12 cellular contexts compared by ENCODE assay signal in the genomic region with DNA sequence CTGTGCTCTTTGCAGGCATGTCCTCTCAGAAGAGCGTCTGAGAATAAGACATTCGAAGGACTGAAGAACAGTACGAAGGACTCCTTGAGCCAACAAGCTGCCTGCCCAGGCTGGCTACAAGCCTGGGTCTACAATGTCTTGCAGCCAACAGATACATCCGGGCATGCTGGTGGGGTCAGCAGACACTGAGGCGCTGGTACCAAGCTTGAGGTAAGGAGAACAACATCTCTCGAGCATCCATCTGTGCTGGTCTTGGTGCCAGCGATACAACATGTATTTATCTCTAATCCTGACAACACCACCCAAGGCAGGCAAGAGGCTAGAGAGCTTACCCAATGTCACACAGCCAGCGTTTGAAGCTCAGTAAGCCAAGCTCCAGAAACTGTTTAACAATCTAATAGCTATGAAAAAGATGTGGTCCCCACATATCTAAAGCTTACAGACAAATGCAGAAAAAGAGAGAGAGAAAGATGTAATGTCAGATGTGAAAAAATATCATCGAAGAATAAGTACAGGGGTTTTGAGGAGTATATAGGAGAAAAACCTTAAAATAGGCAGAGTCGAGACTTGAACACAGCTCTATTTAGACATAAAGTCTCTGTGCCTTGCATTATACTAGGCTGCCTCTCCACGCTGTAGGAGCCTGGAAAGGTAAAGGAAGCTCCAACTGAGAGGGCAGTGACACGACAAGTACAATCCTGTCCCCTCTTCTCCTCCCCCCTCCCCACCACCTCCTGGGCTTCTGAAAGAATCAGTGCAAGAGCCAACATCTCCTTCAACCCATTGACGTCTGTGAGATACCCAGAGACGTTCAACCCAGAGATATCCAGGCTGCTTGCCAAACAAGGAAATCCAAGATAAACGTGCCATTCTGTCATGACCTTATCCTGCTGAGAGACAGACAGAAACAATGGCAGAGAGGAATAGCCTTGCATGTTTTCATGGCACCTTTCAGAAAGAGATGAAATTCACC. TPM values are rescaled to one million over a fixed set of nuclear protein-coding genes. Genes with fewer than 3 reads are reported as not detected.
A peak's percentile ranks its signal among the peaks of the same experiment; 100 is the strongest.
DNase-seq lines count a peak whose midpoint lies in the region; ATAC-seq, FAIRE-seq and TF ChIP-seq lines count a peak whose summit lies in the region.
"Had no signal": no experiment of that assay in that cellular context is flagged by ENCODE, and none has a peak within 500 bp of the region (broad histone marks: within the 10 kb centered on the region; RNA-seq: fewer than 3 reads in every experiment).

No MANE protein-coding gene starts in this region.

- intact Hi-C loops in testis (cut with DNase I; ENCODE audit: low total_unique reads): no loop called here

- no peak overlapping the region for H3K4me3 ChIP-seq in choroid plexus epithelial cell (ENCODE audit: low read depth, low read length)
- H3K4me3 ChIP-seq in keratinocyte (ENCODE audit: control insufficient read depth in 2 of 3, extremely low read depth in 1 of 3, insufficient read depth in 2 of 3, low read depth in 1 of 3, low read length in 3 of 3): peak overlapping the region in 2 of 3 experiments; percentile 18 to 34
- H3K4me3 ChIP-seq in testis: no peak overlapping the region
- no peak overlapping the region for H3K4me3 ChIP-seq in neural progenitor cell

- H3K4me2 ChIP-seq in keratinocyte (ENCODE audit: control insufficient read depth, extremely low read depth, insufficient read depth, low read depth, low read length) (peak overlapping the region; percentile 71), neural progenitor cell (no peak overlapping the region)

- H3K27ac ChIP-seq in keratinocyte (ENCODE audit: control insufficient read depth, insufficient read depth, low read length) (peak overlapping the region; percentile 60), testis (peak overlapping the region; percentile 55 to 61), neural progenitor cell (no peak overlapping the region)
- H3K27ac ChIP-seq: 22Rv1 had no signal

- no peak for TF ChIP-seq POLR2A in testis (IDR thresholded peaks at IDR 0.05)

- no peaks in the 10 kb centered on the region for H3K9me3 Mint-ChIP-seq in neural progenitor cell
- H3K9me3 Mint-ChIP-seq: stimulated activated naive CD8-positive, alpha-beta T cell treated with anti-CD3 and anti-CD28 coated beads, Interleukin-15, Interleukin-2, amounts not matched to agents 100 ng/mL and 50 ng/mL, for 24 hours had no signal

- dilution Hi-C loops in keratinocyte (cut with MboI; ENCODE audit: extremely low pct_ligation_motif_present, low sequenced_read_pairs): loop anchor here (5.0 kb wide), 1 partner anchor 41 kb away; no protein-coding TSS in a partner anchor

- H2AFZ ChIP-seq in keratinocyte (ENCODE audit: control insufficient read depth, low read length) (no peak overlapping the region), neural progenitor cell (replicated peaks) (no peak overlapping the region)

- H3K9me3 ChIP-seq in keratinocyte (ENCODE audit: control insufficient read depth, low read depth, low read length) (no peaks in the 10 kb centered on the region), testis (no peaks in the 10 kb centered on the region), neural progenitor cell (ENCODE audit: low read depth) (no peaks in the 10 kb centered on the region)

- H3K79me2 ChIP-seq in keratinocyte (ENCODE audit: control insufficient read depth, insufficient read depth, low read length): peaks cover 72% of the 10 kb centered on the region
- H3K79me2 ChIP-seq in neural progenitor cell (ENCODE audit: low read depth): no peaks in the 10 kb centered on the region

- H3K9ac ChIP-seq in keratinocyte (ENCODE audit: control insufficient read depth, extremely low read depth, insufficient read depth, low read length) (no peak overlapping the region), neural progenitor cell (no peak overlapping the region)

- peak; percentile 70 for DNase-seq in DMS 273 (lab: John Stamatoyannopoulos, UW; ENCODE audit: unreplicated experiment)
- DNase-seq in DMS 273 treated with DMSO at 0.1 percent for 48 hours (lab: John Stamatoyannopoulos, UW): no peak
- peak; percentile 52 for DNase-seq in choroid plexus epithelial cell (ENCODE audit: low read depth)
- peak; percentile 38 for DNase-seq in keratinocyte (ENCODE audit: low read depth, low spot score)
- peak; percentile 70 for DNase-seq in testis
- DNase-seq in neural progenitor cell (ENCODE audit: low spot score): no peak
- no peak for DNase-seq in T1000 (lab: John Stamatoyannopoulos, UW)
- DNase-seq: activated CD8-positive, alpha-beta memory T cell treated with anti-CD3 and anti-CD28 coated beads for 24 hours; NCI-H510A treated with DMSO at 0.1 percent for 48 hours had no signal

- no peak overlapping the region for H3K4me3 Mint-ChIP-seq in neural progenitor cell
- H3K4me3 Mint-ChIP-seq: stimulated activated naive CD8-positive, alpha-beta T cell treated with anti-CD3 and anti-CD28 coated beads, Interleukin-15, Interleukin-2, amounts not matched to agents 100 ng/mL and 50 ng/mL, for 24 hours had no signal

- 55 to 56% methylated on average over 15 of the region's 15 CpGs for WGBS in testis, 2 donors

- H3K4me1 ChIP-seq in keratinocyte (ENCODE audit: control insufficient read depth, extremely low read depth, insufficient read depth, low read length): peaks cover 43% of the 10 kb centered on the region
- H3K4me1 ChIP-seq in testis: peaks cover 23% of the 10 kb centered on the region
- H3K4me1 ChIP-seq in neural progenitor cell: no peaks in the 10 kb centered on the region

- no peak overlapping the region for H3K27ac Mint-ChIP-seq in neural progenitor cell
- H3K27ac Mint-ChIP-seq: stimulated activated naive CD8-positive, alpha-beta T cell treated with anti-CD3 and anti-CD28 coated beads, Interleukin-15, Interleukin-2, amounts not matched to agents 100 ng/mL and 50 ng/mL, for 24 hours had no signal

- H3K4me1 Mint-ChIP-seq in neural progenitor cell: peaks cover 34% of the 10 kb centered on the region

- peaks cover 2% of the 10 kb centered on the region for H3K9me1 ChIP-seq in keratinocyte (ENCODE audit: control insufficient read depth, extremely low read depth, insufficient read depth, low read length)

- H4K20me1 ChIP-seq in keratinocyte (ENCODE audit: control insufficient read depth, extremely low read depth, insufficient read depth, low read length) (peaks cover 2% of the 10 kb centered on the region), neural progenitor cell (ENCODE audit: low read depth) (no peaks in the 10 kb centered on the region)

- H3F3A ChIP-seq in neural progenitor cell (ENCODE audit: low read depth): no peaks in the 10 kb centered on the region

- TF ChIP-seq CTCF in choroid plexus epithelial cell (conservative IDR thresholded peaks at IDR 0.05; ENCODE audit: low read depth, low read length) (no peak), keratinocyte (optimal IDR thresholded peaks at IDR 0.05 in 1 of 3, IDR thresholded peaks at IDR 0.05 in 1 of 3, conservative IDR thresholded peaks at IDR 0.05 in 1 of 3; ENCODE audit: extremely low read depth in 1 of 3, insufficient read depth in 2 of 3, low read length in 3 of 3) (no peak), testis (IDR thresholded peaks at IDR 0.05) (no peak), neural progenitor cell (IDR thresholded peaks at IDR 0.05) (no peak)

- H3K27me3 ChIP-seq in keratinocyte (ENCODE audit: control insufficient read depth, extremely low read depth, insufficient read depth, low read length) (no peaks in the 10 kb centered on the region), testis (no peaks in the 10 kb centered on the region), neural progenitor cell (no peaks in the 10 kb centered on the region)

- H3K36me3 Mint-ChIP-seq in neural progenitor cell: peaks cover 1% of the 10 kb centered on the region

- peak; percentile 67 for FAIRE-seq in keratinocyte (lab: Jason Lieb, UNC)

- ATAC-seq in GM19324 (IDR thresholded peaks at IDR 0.05; ENCODE audit: low FRiP score, unreplicated experiment): no peak

- H3K27me3 Mint-ChIP-seq in neural progenitor cell (ENCODE audit: insufficient read depth, low read depth): peaks cover 2% of the 10 kb centered on the region

- H3K36me3 ChIP-seq in keratinocyte (ENCODE audit: control insufficient read depth in 2 of 2, extremely low read depth in 1 of 2, insufficient read depth in 2 of 2, low read length in 2 of 2) (no peaks in the 10 kb centered on the region), testis (ENCODE audit: low read depth, missing control alignments) (no peaks in the 10 kb centered on the region), neural progenitor cell (no peaks in the 10 kb centered on the region)

RNA-seq across cellular contexts. Expression of gene WWTR1, which starts 39.4 kb away (rescaled TPM):
- 31.9 to 93.4 TPM (median 77.3 TPM) in 3 replicates for polyA plus RNA-seq in keratinocyte
- 13.9 TPM for polyA plus RNA-seq in keratinocyte (2011; ENCODE audit: low read depth)
- 48.1 and 73.9 TPM in 2 replicates for polyA plus RNA-seq in keratinocyte (2011; cell fraction: cytosol; rRNA removed)
- 68.1 and 79.7 TPM in 2 replicates for polyA plus RNA-seq in keratinocyte (2011; cell fraction: nucleus; rRNA removed)
- polyA plus RNA-seq in keratinocyte (2012; ENCODE audit: low replicate concordance): 22.1 and 51.6 TPM in 2 replicates
- polyA minus RNA-seq in keratinocyte: 60.8 to 125 TPM (median 104 TPM) in 3 replicates
- 55.6 TPM for polyA minus RNA-seq in keratinocyte (2011; cell fraction: cytosol; rRNA and poly(A)+ RNA removed)
- polyA minus RNA-seq in keratinocyte (2011; cell fraction: nucleus; rRNA and poly(A)+ RNA removed): 32.2 and 71.4 TPM in 2 replicates
- 10 to 100 TPM; 46.5 to 47.0 TPM for total RNA-seq in testis
- polyA plus RNA-seq in testis (ENCODE audit: insufficient read depth, low read depth, low replicate concordance): 19.4 TPM
- 8.0 and 13.9 TPM in 2 replicates for total RNA-seq in neural progenitor cell (ENCODE audit: low replicate concordance)

Comparison
In these comparisons a context has a peak if more than half of its experiments do, and no peak if none do; other contexts are left out.
1. DNase-seq: peak in DMS 273 (single experiment), choroid plexus epithelial cell (single experiment), keratinocyte (single experiment) and testis (single experiment); none in DMS 273 treated with DMSO at 0.1 percent for 48 hours (single experiment), neural progenitor cell (single experiment) and T1000 (single experiment).
2. H3K4me3 ChIP-seq: peak in keratinocyte (2 of 3); none in choroid plexus epithelial cell (single experiment), testis (0 of 2) and neural progenitor cell (single experiment).